ENCODE assay signal across 12 cellular contexts in genomic region chr1:32454726-32455125, GRCh38. TPM values are rescaled to one million over a fixed set of nuclear protein-coding genes. Genes with fewer than 3 reads are reported as not detected.
DNase-seq lines count a peak whose midpoint lies in the region; ATAC-seq and TF ChIP-seq lines count a peak whose summit lies in the region.
"Had no signal": no experiment of that assay in that cellular context is flagged by ENCODE, and none has a peak within 500 bp of the region (broad histone marks: within the 10 kb centered on the region; RNA-seq: fewer than 3 reads in every experiment).

No MANE protein-coding gene starts in this region.

- H3K4me1 Mint-ChIP-seq in stimulated activated memory B cell treated with anti-CD40 and anti-IgM and Interleukin-4, amounts not matched to agents 10 μg/mL and 1 μg/mL and 100 μg/mL, for 72 hours = no peaks in the 10 kb centered on the region
- no peaks in the 10 kb centered on the region for H3K4me1 Mint-ChIP-seq in activated T-cell treated with anti-CD3 and anti-CD28 coated beads, Interleukin-2, amount 50 U/mL, for 4 hours (ENCODE audit: low read depth)
- H3K4me1 Mint-ChIP-seq: stimulated activated effector memory CD8-positive, alpha-beta T cell treated with anti-CD3 and anti-CD28 coated beads, Interleukin-12 subunit alpha, Interleukin-12 subunit beta, amount 100 ng/mL, for 72 hours had no signal

- no peak overlapping the region for H3K4me3 Mint-ChIP-seq in stimulated activated memory B cell treated with anti-CD40 and anti-IgM and Interleukin-4, amounts not matched to agents 10 μg/mL and 1 μg/mL and 100 μg/mL, for 72 hours
- no peak overlapping the region for H3K4me3 Mint-ChIP-seq in activated T-cell treated with anti-CD3 and anti-CD28 coated beads, Interleukin-2, amount 50 U/mL, for 4 hours
- H3K4me3 Mint-ChIP-seq: stimulated activated effector memory CD8-positive, alpha-beta T cell treated with anti-CD3 and anti-CD28 coated beads, Interleukin-12 subunit alpha, Interleukin-12 subunit beta, amount 100 ng/mL, for 72 hours had no signal

- peaks cover 10% of the 10 kb centered on the region for H3K27me3 Mint-ChIP-seq in stimulated activated memory B cell treated with anti-CD40 and anti-IgM and Interleukin-4, amounts not matched to agents 10 μg/mL and 1 μg/mL and 100 μg/mL, for 72 hours
- peaks cover 19% of the 10 kb centered on the region for H3K27me3 Mint-ChIP-seq in activated T-cell treated with anti-CD3 and anti-CD28 coated beads, Interleukin-2, amount 50 U/mL, for 4 hours (ENCODE audit: low read depth)

- H3K27ac Mint-ChIP-seq in stimulated activated memory B cell treated with anti-CD40 and anti-IgM and Interleukin-4, amounts not matched to agents 10 μg/mL and 1 μg/mL and 100 μg/mL, for 72 hours = no peak overlapping the region
- H3K27ac Mint-ChIP-seq: stimulated activated effector memory CD8-positive, alpha-beta T cell treated with anti-CD3 and anti-CD28 coated beads, Interleukin-12 subunit alpha, Interleukin-12 subunit beta, amount 100 ng/mL, for 72 hours had no signal

- ATAC-seq in stimulated activated memory B cell treated with anti-CD40 and anti-IgM and Interleukin-4, amounts not matched to agents 10 μg/mL and 1 μg/mL and 100 μg/mL, for 72 hours = no peak
- no peak for ATAC-seq in activated T-cell treated with anti-CD3 and anti-CD28 coated beads, Interleukin-2, amount 50 U/mL, for 4 hours
- ATAC-seq: Panc1; stimulated activated effector memory CD8-positive, alpha-beta T cell treated with anti-CD3 and anti-CD28 coated beads, Interleukin-12 subunit alpha, Interleukin-12 subunit beta, amount 100 ng/mL, for 72 hours had no signal

- TF ChIP-seq RAD21 in Ishikawa (IDR thresholded peaks at IDR 0.05; ENCODE audit: low read depth) = no peak

- peaks cover 13% of the 10 kb centered on the region for H3K9me3 Mint-ChIP-seq in stimulated activated memory B cell treated with anti-CD40 and anti-IgM and Interleukin-4, amounts not matched to agents 10 μg/mL and 1 μg/mL and 100 μg/mL, for 72 hours
- H3K9me3 Mint-ChIP-seq in activated T-cell treated with anti-CD3 and anti-CD28 coated beads, Interleukin-2, amount 50 U/mL, for 4 hours = peaks cover 16% of the 10 kb centered on the region

- TF ChIP-seq EP300 in Ishikawa (IDR thresholded peaks at IDR 0.05; ENCODE audit: borderline replicate concordance) = no peak

- DNase-seq in NCI-H2227 treated with DMSO at 0.1 percent for 48 hours (lab: John Stamatoyannopoulos, UW) = peak; percentile 70
- DNase-seq in dermis microvascular lymphatic vessel endothelial cell (ENCODE audit: low read depth in 2 of 2) = peak; percentile 64 to 90
- peak; percentile 49 for DNase-seq in pons (ENCODE audit: low spot score)
- no peak for DNase-seq in activated T-cell treated with anti-CD3 and anti-CD28 coated beads, Interleukin-2, amount 50 U/mL, for 4 hours
- DNase-seq in NCI-H1694 treated with DMSO at 0.1 percent for 48 hours (lab: John Stamatoyannopoulos, UW) = no peak
- DNase-seq: activated gamma-delta T cell treated with Interleukin-2 at 50 U/mL for 16 hours, cortex of kidney, glutamatergic neuron had no signal

- H3K36me3 Mint-ChIP-seq in stimulated activated memory B cell treated with anti-CD40 and anti-IgM and Interleukin-4, amounts not matched to agents 10 μg/mL and 1 μg/mL and 100 μg/mL, for 72 hours = peaks cover under 1% of the 10 kb centered on the region
- H3K36me3 Mint-ChIP-seq in activated T-cell treated with anti-CD3 and anti-CD28 coated beads, Interleukin-2, amount 50 U/mL, for 4 hours (ENCODE audit: insufficient read depth) = peaks cover 3% of the 10 kb centered on the region
- H3K36me3 Mint-ChIP-seq: stimulated activated effector memory CD8-positive, alpha-beta T cell treated with anti-CD3 and anti-CD28 coated beads, Interleukin-12 subunit alpha, Interleukin-12 subunit beta, amount 100 ng/mL, for 72 hours had no signal

TF ChIP-seq in Ishikawa, 13 proteins besides CTCF, POLR2A, EP300 and RAD21:
- TF ChIP-seq MAX (IDR thresholded peaks at IDR 0.05) (no peak), NFIC (IDR thresholded peaks at IDR 0.05) (peak; percentile 78)

RNA-seq across cellular contexts. Expression of gene ZBTB8B, which starts 10.1 kb away (rescaled TPM):
- total RNA-seq in dermis microvascular lymphatic vessel endothelial cell = under 0.01 TPM in 2 replicates
- total RNA-seq in activated T-cell treated with anti-CD3 and anti-CD28 coated beads, Interleukin-2, amount 50 U/mL, for 4 hours = not detected

Comparison
In these comparisons a context has a peak if more than half of its experiments do, and no peak if none do; other contexts are left out.
1. DNase-seq: peak in NCI-H2227 treated with DMSO at 0.1 percent for 48 hours (single experiment), dermis microvascular lymphatic vessel endothelial cell (2 of 2) and pons (single experiment); none in activated T-cell treated with anti-CD3 and anti-CD28 coated beads, Interleukin-2, amount 50 U/mL, for 4 hours (single experiment) and NCI-H1694 treated with DMSO at 0.1 percent for 48 hours (single experiment).